ENCODE assay signal across 21 cellular contexts in genomic region chr21:41444703-41445464, GRCh38. TPM values are rescaled to one million over a fixed set of nuclear protein-coding genes. Genes with fewer than 3 reads are reported as not detected.
DNase-seq lines count a peak whose midpoint lies in the region; ATAC-seq, FAIRE-seq and TF ChIP-seq lines count a peak whose summit lies in the region.
"Had no signal": no experiment of that assay in that cellular context is flagged by ENCODE, and none has a peak within 500 bp of the region (broad histone marks: within the 10 kb centered on the region; RNA-seq: fewer than 3 reads in every experiment).

No MANE protein-coding gene starts in this region.

- no peak for TF ChIP-seq CTCF in CD4-positive, alpha-beta T cell (IDR thresholded peaks at IDR 0.05)
- no peak for TF ChIP-seq CTCF in kidney (IDR thresholded peaks at IDR 0.05; ENCODE audit: borderline replicate concordance, extremely low read depth, insufficient read depth)

- DNase-seq in activated CD4-positive, alpha-beta T cell treated with anti-CD3 and anti-CD28 coated beads, Interleukin-2, amount 10 ng/mL, durations not matched to agents 7 days and 5 days: no peak
- no peak for DNase-seq in activated CD4-positive, alpha-beta T cell treated with anti-CD3 and anti-CD28 coated beads, Interleukin-2, amount 50 U/mL, for 48 hours
- DNase-seq in CD4-positive, alpha-beta T cell: peak in 1 of 10 experiments; percentile 35
- DNase-seq in kidney (peak; percentile 54), GM19240 (ENCODE audit: insufficient read length, low spot score) (no peak), ecto neural progenitor cell (ENCODE audit: low spot score) (no peak), SIG-M5 treated with dmso at 0.1 percent for 504 hours (lab: John Stamatoyannopoulos, UW; ENCODE audit: unreplicated experiment) (no peak)
- DNase-seq: EL, GF-D8, GM23248, H9, Kasumi-1, NCI-H1694, NCI-H2081, NCI-H446, NCI-H526, OCI-M1 had no signal

- no peak for FAIRE-seq in kidney (lab: Jason Lieb, UNC)
- FAIRE-seq: A204.1, RCC 7860 had no signal

- H3K4me1 ChIP-seq in kidney (ENCODE audit: control insufficient read depth in 1 of 2, insufficient read depth in 1 of 2, low read depth in 1 of 2, low read length in 2 of 2): no peaks in the 10 kb centered on the region

- peak overlapping the region; percentile 37 for H3K27ac Mint-ChIP-seq in activated CD4-positive, alpha-beta T cell treated with anti-CD3 and anti-CD28 coated beads, Interleukin-2, amount 10 ng/mL, durations not matched to agents 7 days and 5 days
- peak overlapping the region; percentile 39 for H3K27ac Mint-ChIP-seq in CD4-positive, alpha-beta T cell
- H3K27ac Mint-ChIP-seq: H9 had no signal

- H3K27me3 Mint-ChIP-seq in activated CD4-positive, alpha-beta T cell treated with anti-CD3 and anti-CD28 coated beads, Interleukin-2, amount 10 ng/mL, durations not matched to agents 7 days and 5 days: no peaks in the 10 kb centered on the region
- no peaks in the 10 kb centered on the region for H3K27me3 Mint-ChIP-seq in CD4-positive, alpha-beta T cell

- H3K4me3 Mint-ChIP-seq in activated CD4-positive, alpha-beta T cell treated with anti-CD3 and anti-CD28 coated beads, Interleukin-2, amount 10 ng/mL, durations not matched to agents 7 days and 5 days: no peak overlapping the region
- H3K4me3 Mint-ChIP-seq in CD4-positive, alpha-beta T cell: no peak overlapping the region
- H3K4me3 Mint-ChIP-seq: H9 had no signal

- H3K36me3 Mint-ChIP-seq in activated CD4-positive, alpha-beta T cell treated with anti-CD3 and anti-CD28 coated beads, Interleukin-2, amount 10 ng/mL, durations not matched to agents 7 days and 5 days (ENCODE audit: low read depth): peaks cover 93% of the 10 kb centered on the region
- peaks cover 98% of the 10 kb centered on the region for H3K36me3 Mint-ChIP-seq in CD4-positive, alpha-beta T cell (ENCODE audit: low read depth)

- no peaks in the 10 kb centered on the region for H3K9me3 ChIP-seq in CD4-positive, alpha-beta T cell (ENCODE audit: control insufficient read depth, low read length)
- no peaks in the 10 kb centered on the region for H3K9me3 ChIP-seq in kidney (ENCODE audit: control insufficient read depth in 1 of 2, low read length in 2 of 2)

- CTCF ChIA-PET in activated CD4-positive, alpha-beta T cell treated with anti-CD3 and anti-CD28 coated beads, Interleukin-2, amount 10 ng/mL, durations not matched to agents 7 days and 5 days (lab: Charles Lee): interaction anchor here (1.1 to 1.4 kb wide), 2 partner anchors 8 to 10 kb away, joined by 3 read pairs; no protein-coding TSS in a partner anchor
- CTCF ChIA-PET in CD4-positive, alpha-beta T cell (lab: Charles Lee): no interaction called here

- intact Hi-C loops in CD4-positive, alpha-beta T cell (cut with DNase I, micrococcal nuclease): no loop called here
- intact Hi-C loops in kidney (cut with DNase I): no loop called here

- no peak overlapping the region for H3K27ac ChIP-seq in CD4-positive, alpha-beta T cell (ENCODE audit: low read depth, low read length)
- H3K27ac ChIP-seq in kidney (ENCODE audit: low read depth in 2 of 2, low read length in 2 of 2): no peak overlapping the region
- H3K27ac ChIP-seq: C4-2B, GM23248 had no signal

- peaks cover 31% of the 10 kb centered on the region for H3K4me1 Mint-ChIP-seq in activated CD4-positive, alpha-beta T cell treated with anti-CD3 and anti-CD28 coated beads, Interleukin-2, amount 10 ng/mL, durations not matched to agents 7 days and 5 days
- H3K4me1 Mint-ChIP-seq in CD4-positive, alpha-beta T cell (ENCODE audit: low read depth): no peaks in the 10 kb centered on the region

- ATAC-seq in CD4-positive, alpha-beta T cell (ENCODE audit: poor library complexity): no peak

- POLR2A ChIA-PET in activated CD4-positive, alpha-beta T cell treated with anti-CD3 and anti-CD28 coated beads, Interleukin-2, amount 10 ng/mL, durations not matched to agents 7 days and 5 days (lab: Charles Lee): no interaction called here
- POLR2A ChIA-PET in CD4-positive, alpha-beta T cell (lab: Charles Lee): no interaction called here

- no peaks in the 10 kb centered on the region for H3K9me3 Mint-ChIP-seq in activated CD4-positive, alpha-beta T cell treated with anti-CD3 and anti-CD28 coated beads, Interleukin-2, amount 10 ng/mL, durations not matched to agents 7 days and 5 days
- H3K9me3 Mint-ChIP-seq in CD4-positive, alpha-beta T cell: no peaks in the 10 kb centered on the region
- H3K9me3 Mint-ChIP-seq: H9 had no signal

- no peak overlapping the region for H3K4me3 ChIP-seq in kidney (ENCODE audit: low read length in 2 of 2)
- H3K4me3 ChIP-seq: GM23248 had no signal

- peak; percentile 53 for TF ChIP-seq POLR2A in GM19193 (IDR thresholded peaks at IDR 0.05; ENCODE audit: extremely low read depth, insufficient read depth, insufficient read length)

- no peaks in the 10 kb centered on the region for H3K27me3 ChIP-seq in CD4-positive, alpha-beta T cell (ENCODE audit: control insufficient read depth, insufficient read depth, low read length)

- no peak overlapping the region for H3K9ac ChIP-seq in kidney (ENCODE audit: low read length in 2 of 2)
- H3K9ac ChIP-seq: GM23248 had no signal

- H3K36me3 ChIP-seq in kidney (ENCODE audit: control insufficient read depth in 1 of 2, insufficient read depth in 2 of 2, low read length in 2 of 2): peaks cover 6 to 30% of the 10 kb centered on the region in 2 donors

RNA-seq across cellular contexts. Expression of gene MX1, which starts 18.8 kb away (rescaled TPM):
- 100 to 1,000 TPM; 722 to 723 TPM for total RNA-seq in activated CD4-positive, alpha-beta T cell treated with anti-CD3 and anti-CD28 coated beads, Interleukin-2, amount 10 ng/mL, durations not matched to agents 7 days and 5 days
- total RNA-seq in CD4-positive, alpha-beta T cell: 10 to 100 TPM; 82.3 to 86.3 TPM
- 47.4 TPM for total RNA-seq in kidney
- 22.9 TPM for polyA plus RNA-seq in kidney (ENCODE audit: insufficient read depth, low read depth, low replicate concordance)

Comparison
In these comparisons a context has a peak if more than half of its experiments do, and no peak if none do; other contexts are left out.
1. RNA of gene MX1, which starts 18.8 kb away (total RNA-seq): 722 to 723 TPM in activated CD4-positive, alpha-beta T cell treated with anti-CD3 and anti-CD28 coated beads, Interleukin-2, amount 10 ng/mL, durations not matched to agents 7 days and 5 days; 82.3 to 86.3 TPM in CD4-positive, alpha-beta T cell and 47.4 TPM in kidney (single experiment); every median in the first group is over 4 times any median in the second.